In genomic region chr1:28173980-28174297, GRCh38 we compare ENCODE assay signal across 11 cellular contexts. TPM values are rescaled to one million over a fixed set of nuclear protein-coding genes. Genes with fewer than 3 reads are reported as not detected.
DNase-seq lines count a peak whose midpoint lies in the region; ATAC-seq and TF ChIP-seq lines count a peak whose summit lies in the region.
"Had no signal": no experiment of that assay in that cellular context is flagged by ENCODE, and none has a peak within 500 bp of the region (broad histone marks: within the 10 kb centered on the region; RNA-seq: fewer than 3 reads in every experiment).

No MANE protein-coding gene starts in this region.

- no peaks in the 10 kb centered on the region for H3K27me3 ChIP-seq in BLaER1
- H3K27me3 ChIP-seq in Peyer's patch = no peaks in the 10 kb centered on the region
- no peaks in the 10 kb centered on the region for H3K27me3 ChIP-seq in fibroblast of lung (ENCODE audit: control insufficient read depth, insufficient read depth, low read length)
- H3K27me3 ChIP-seq: cardiac muscle cell had no signal

- no peaks in the 10 kb centered on the region for H3K79me2 ChIP-seq in fibroblast of lung (ENCODE audit: control insufficient read depth, insufficient read depth, low read length)

- H4K20me1 ChIP-seq in BLaER1 = peaks cover 21% of the 10 kb centered on the region
- H4K20me1 ChIP-seq in fibroblast of lung (ENCODE audit: control insufficient read depth, extremely low read depth, insufficient read depth, low read length) = no peaks in the 10 kb centered on the region

- no peak for ATAC-seq in natural killer cell treated with Interleukin-12 subunit alpha and Interleukin-12 subunit beta and Interleukin-15 and Interleukin-18, amount 100 ng/mL, for 72 hours
- ATAC-seq in GM19395 (IDR thresholded peaks at IDR 0.05; ENCODE audit: unreplicated experiment) = no peak
- no peak for ATAC-seq in HG02678 (IDR thresholded peaks at IDR 0.05; ENCODE audit: unreplicated experiment)
- ATAC-seq in HG02623 (IDR thresholded peaks at IDR 0.05; ENCODE audit: unreplicated experiment) = no peak

- DNase-seq in Peyer's patch (no peak), fibroblast of lung (ENCODE audit: low read depth in 2 of 2) (peak in 1 of 2 donors; percentile 60)
- no peak for DNase-seq in natural killer cell treated with Interleukin-12 subunit alpha and Interleukin-12 subunit beta and Interleukin-15 and Interleukin-18, amount 100 ng/mL, for 72 hours (ENCODE audit: low spot score)
- DNase-seq in effector CD8-positive, alpha-beta T cell (lab: John Stamatoyannopoulos, UW) = no peak
- DNase-seq: CD4-positive, CD25-positive, alpha-beta regulatory T cell; NCI-H510A treated with DMSO at 0.1 percent for 48 hours had no signal

- H3K27ac Mint-ChIP-seq in natural killer cell treated with Interleukin-12 subunit alpha and Interleukin-12 subunit beta and Interleukin-15 and Interleukin-18, amount 100 ng/mL, for 72 hours = peak overlapping the region; percentile 56 to 86
- H3K27ac Mint-ChIP-seq: CD4-positive, CD25-positive, alpha-beta regulatory T cell had no signal

- H3K9me3 ChIP-seq in BLaER1 (no peaks in the 10 kb centered on the region), Peyer's patch (no peaks in the 10 kb centered on the region), fibroblast of lung (ENCODE audit: control insufficient read depth, insufficient read depth, low read depth, low read length) (no peaks in the 10 kb centered on the region)

- H3K4me3 ChIP-seq in BLaER1 (no peak overlapping the region), Peyer's patch (no peak overlapping the region), fibroblast of lung (replicated peaks in 1 of 4; ENCODE audit: control extremely low read depth in 1 of 4, insufficient read depth in 1 of 4, low read depth in 3 of 4, low read length in 4 of 4) (no peak overlapping the region)
- H3K4me3 ChIP-seq: cardiac muscle cell had no signal

- H3K4me2 ChIP-seq in BLaER1 (peak overlapping the region; percentile 97), fibroblast of lung (ENCODE audit: extremely low read depth, insufficient read depth, low read length) (no peak overlapping the region)

- H3K9ac ChIP-seq in BLaER1 = no peak overlapping the region
- H3K9ac ChIP-seq in fibroblast of lung (ENCODE audit: insufficient read depth, low read length) = no peak overlapping the region

- H3K36me3 Mint-ChIP-seq in natural killer cell treated with Interleukin-12 subunit alpha and Interleukin-12 subunit beta and Interleukin-15 and Interleukin-18, amount 100 ng/mL, for 72 hours = no peaks in the 10 kb centered on the region
- H3K36me3 Mint-ChIP-seq: CD4-positive, CD25-positive, alpha-beta regulatory T cell had no signal

- H3K4me1 ChIP-seq in BLaER1 (peaks cover 85% of the 10 kb centered on the region), Peyer's patch (peaks cover 4 to 43% (median 29%) of the 10 kb centered on the region in 4 donors), fibroblast of lung (ENCODE audit: control insufficient read depth, extremely low read depth, insufficient read depth, low read length) (peaks cover 9% of the 10 kb centered on the region)

- peaks cover 56 to 59% of the 10 kb centered on the region in 2 donors for H3K4me1 Mint-ChIP-seq in natural killer cell treated with Interleukin-12 subunit alpha and Interleukin-12 subunit beta and Interleukin-15 and Interleukin-18, amount 100 ng/mL, for 72 hours (ENCODE audit: low read depth in 2 of 2)

- peak overlapping the region; percentile 62 for H3K4me3 Mint-ChIP-seq in natural killer cell treated with Interleukin-12 subunit alpha and Interleukin-12 subunit beta and Interleukin-15 and Interleukin-18, amount 100 ng/mL, for 72 hours
- H3K4me3 Mint-ChIP-seq: CD4-positive, CD25-positive, alpha-beta regulatory T cell had no signal

- peaks cover 8 to 12% of the 10 kb centered on the region in 2 donors for H3K27me3 Mint-ChIP-seq in natural killer cell treated with Interleukin-12 subunit alpha and Interleukin-12 subunit beta and Interleukin-15 and Interleukin-18, amount 100 ng/mL, for 72 hours

- TF ChIP-seq CTCF in Peyer's patch (IDR thresholded peaks at IDR 0.05) = no peak
- no peak for TF ChIP-seq CTCF in fibroblast of lung (conservative IDR thresholded peaks at IDR 0.05 in 1 of 2, IDR thresholded peaks at IDR 0.05 in 1 of 2; ENCODE audit: low read depth in 1 of 2, low read length in 2 of 2)

- no peaks in the 10 kb centered on the region for H3K36me3 ChIP-seq in BLaER1
- no peaks in the 10 kb centered on the region for H3K36me3 ChIP-seq in Peyer's patch
- no peaks in the 10 kb centered on the region for H3K36me3 ChIP-seq in fibroblast of lung (ENCODE audit: control insufficient read depth, insufficient read depth, low read length)
- H3K36me3 ChIP-seq: cardiac muscle cell had no signal

- H3K9me3 Mint-ChIP-seq in natural killer cell treated with Interleukin-12 subunit alpha and Interleukin-12 subunit beta and Interleukin-15 and Interleukin-18, amount 100 ng/mL, for 72 hours = no peaks in the 10 kb centered on the region

- peak overlapping the region; percentile 43 for H2AFZ ChIP-seq in fibroblast of lung (ENCODE audit: low read length)

- TF ChIP-seq POLR2A in Peyer's patch (IDR thresholded peaks at IDR 0.05) = no peak

- H3K27ac ChIP-seq in BLaER1 (no peak overlapping the region), Peyer's patch (peak overlapping the region; percentile 20 to 75 (median 73)), fibroblast of lung (ENCODE audit: insufficient read depth, low read length) (no peak overlapping the region)
- H3K27ac ChIP-seq: cardiac muscle cell had no signal

RNA-seq across cellular contexts. Expression of gene PTAFR, which starts 2.6 kb away (rescaled TPM):
- total RNA-seq in Peyer's patch = 1 to 10 TPM in 3 of 4 donors, under 1 TPM in 1; 0.53 to 1.8 (median 1.7) TPM
- total RNA-seq in fibroblast of lung = under 0.01 TPM in 2 replicates
- polyA plus RNA-seq in fibroblast of lung = 0.12 and 0.25 TPM in 2 replicates
- polyA plus RNA-seq in fibroblast of lung (2012) = 0.08 TPM in 2 replicates
- not detected in 2 replicates for polyA minus RNA-seq in fibroblast of lung (ENCODE audit: low replicate concordance)
- total RNA-seq in natural killer cell treated with Interleukin-12 subunit alpha and Interleukin-12 subunit beta and Interleukin-15 and Interleukin-18, amount 100 ng/mL, for 72 hours = 1 to 10 TPM; 1.3 to 2.0 TPM
- polyA plus RNA-seq: cardiac muscle cell had no signal

RNA-seq across cellular contexts. Expression of gene DNAJC8, which starts 58.9 kb away (rescaled TPM):
- total RNA-seq in Peyer's patch = 10 to 100 TPM; 25.9 to 52.8 (median 33.0) TPM
- 56.1 and 57.0 TPM in 2 replicates for total RNA-seq in fibroblast of lung
- polyA plus RNA-seq in fibroblast of lung = 120 and 157 TPM in 2 replicates
- polyA plus RNA-seq in fibroblast of lung (2012) = 95.6 and 130 TPM in 2 replicates
- polyA minus RNA-seq in fibroblast of lung (ENCODE audit: low replicate concordance) = 37.7 and 63.8 TPM in 2 replicates
- total RNA-seq in natural killer cell treated with Interleukin-12 subunit alpha and Interleukin-12 subunit beta and Interleukin-15 and Interleukin-18, amount 100 ng/mL, for 72 hours = 100 to 1,000 TPM in 1 of 2 donors, 10 to 100 TPM in 1; 62.8 to 103 TPM

Comparison
In these comparisons a context has a peak if more than half of its experiments do, and no peak if none do; other contexts are left out.
1. H3K27ac ChIP-seq: peak in Peyer's patch (4 of 4); none in BLaER1 (single experiment) and fibroblast of lung (single experiment).